ENCODE assay signal across 24 cellular contexts in the genomic region with DNA sequence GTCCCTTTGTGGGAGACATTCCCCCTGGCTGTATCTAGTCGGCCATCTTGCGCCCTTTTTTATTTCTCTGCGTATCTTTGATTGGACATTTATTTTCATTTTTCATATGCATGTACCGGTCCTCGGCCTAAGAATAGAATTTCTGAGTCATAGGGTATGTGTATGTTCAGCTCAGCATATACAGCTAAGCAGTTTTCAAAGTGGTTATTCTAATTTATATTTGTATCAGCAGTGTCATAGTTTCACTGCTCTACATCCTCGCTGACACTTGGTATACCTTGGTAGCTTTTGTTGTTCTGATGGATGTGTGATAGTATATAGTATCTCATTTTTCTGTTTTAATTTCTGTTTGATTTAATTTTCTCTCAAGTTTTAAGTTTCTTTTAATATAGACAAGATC. TPM values are rescaled to one million over a fixed set of nuclear protein-coding genes. Genes with fewer than 3 reads are reported as not detected.
DNase-seq lines count a peak whose midpoint lies in the region; ATAC-seq and TF ChIP-seq lines count a peak whose summit lies in the region.
"Had no signal": no experiment of that assay in that cellular context is flagged by ENCODE, and none has a peak within 500 bp of the region (broad histone marks: within the 10 kb centered on the region; RNA-seq: fewer than 3 reads in every experiment).

No MANE protein-coding gene starts in this region.

- peak; percentile 52 for ATAC-seq in stimulated activated naive CD8-positive, alpha-beta T cell treated with anti-CD3 and anti-CD28 coated beads, Interleukin-15, Interleukin-2, amounts not matched to agents 100 U/mL and 50 U/mL, for 24 hours
- no peak for ATAC-seq in stimulated activated naive CD8-positive, alpha-beta T cell treated with anti-CD3 and anti-CD28 coated beads, Interleukin-15, amount 100 ng/mL, for 72 hours
- ATAC-seq: GM23338 had no signal

- no peak overlapping the region for H3K9ac ChIP-seq in Karpas-422 (ENCODE audit: low read length)

- no peaks in the 10 kb centered on the region for H3K36me3 ChIP-seq in Karpas-422 (ENCODE audit: insufficient read depth, low read length)
- H3K36me3 ChIP-seq: BE2C had no signal

- intact Hi-C loops in dorsolateral prefrontal cortex (cut with DNase I) = no loop called here

- H3K27me3 ChIP-seq in Karpas-422 (ENCODE audit: low read length) (no peaks in the 10 kb centered on the region), dorsolateral prefrontal cortex (peaks cover 0 to 41% (median 3%) of the 10 kb centered on the region in 45 donors)
- H3K27me3 ChIP-seq: BE2C had no signal

- H4K20me1 ChIP-seq in Karpas-422 (ENCODE audit: insufficient read depth, low read depth, low read length) = no peaks in the 10 kb centered on the region

- H3K9me2 ChIP-seq in Karpas-422 (replicated peaks; ENCODE audit: insufficient read depth, low read length) = no peaks in the 10 kb centered on the region

- no peaks in the 10 kb centered on the region for H3K27me3 Mint-ChIP-seq in stimulated activated naive CD8-positive, alpha-beta T cell treated with anti-CD3 and anti-CD28 coated beads, Interleukin-15, amount 100 ng/mL, for 72 hours

- no peaks in the 10 kb centered on the region for H3K9me3 Mint-ChIP-seq in stimulated activated naive CD8-positive, alpha-beta T cell treated with anti-CD3 and anti-CD28 coated beads, Interleukin-15, amount 100 ng/mL, for 72 hours
- H3K9me3 Mint-ChIP-seq: GM23338 had no signal

- no peak overlapping the region for H3K4me3 ChIP-seq in Karpas-422 (ENCODE audit: low read length)
- H3K4me3 ChIP-seq in dorsolateral prefrontal cortex = no peak overlapping the region
- H3K4me3 ChIP-seq: GM23338 had no signal

- H2AFZ ChIP-seq in Karpas-422 (ENCODE audit: low read length) = no peak overlapping the region
- H2AFZ ChIP-seq: GM23338 had no signal

- TF ChIP-seq CTCF in dorsolateral prefrontal cortex (IDR thresholded peaks at IDR 0.05 in 54 of 56, conservative IDR thresholded peaks at IDR 0.05 in 2 of 56; ENCODE audit: low read depth in 1 of 56, partially characterized antibody in 56 of 56) = no peak

- H3K4me1 Mint-ChIP-seq in stimulated activated naive CD8-positive, alpha-beta T cell treated with anti-CD3 and anti-CD28 coated beads, Interleukin-15, amount 100 ng/mL, for 72 hours = peaks cover 4% of the 10 kb centered on the region

- H3K79me2 ChIP-seq in Karpas-422 (ENCODE audit: low read length) = peaks cover 16% of the 10 kb centered on the region

- peak overlapping the region; percentile 53 for H3K4me2 ChIP-seq in Karpas-422 (ENCODE audit: low read depth, low read length, poor library complexity, severe bottlenecking)
- H3K4me2 ChIP-seq: GM23338 had no signal

- no peak for DNase-seq in stimulated activated naive CD8-positive, alpha-beta T cell treated with anti-CD3 and anti-CD28 coated beads, Interleukin-15, Interleukin-2, amounts not matched to agents 100 U/mL and 50 U/mL, for 24 hours
- DNase-seq in stimulated activated naive CD8-positive, alpha-beta T cell treated with anti-CD3 and anti-CD28 coated beads, Interleukin-15, amount 100 ng/mL, for 72 hours = no peak
- DNase-seq in Karpas-422 (no peak), dorsolateral prefrontal cortex (no peak), GM19238 (ENCODE audit: insufficient read length, low spot score) (no peak), HPDE6-E6E7 (ENCODE audit: extremely low spot score) (no peak), midbrain (lab: John Stamatoyannopoulos, UW) (no peak)
- DNase-seq: BE2C, Calu3, DMS153, DND-41, H9, NCI-H1092, NCI-H1417 treated with DMSO at 0.1 percent for 48 hours, NCI-H1694 treated with DMSO at 0.1 percent for 48 hours, NCI-H2081, NCI-H226, NCI-H510A, NCI-H69, Right ventricle myocardium superior, RPMI8226 had no signal

- no peaks in the 10 kb centered on the region for H3K9me3 ChIP-seq in Karpas-422 (ENCODE audit: low read length)
- H3K9me3 ChIP-seq: BE2C had no signal

- no peak overlapping the region for H3K4me3 Mint-ChIP-seq in stimulated activated naive CD8-positive, alpha-beta T cell treated with anti-CD3 and anti-CD28 coated beads, Interleukin-15, amount 100 ng/mL, for 72 hours
- H3K4me3 Mint-ChIP-seq: CD14-positive monocyte, GM23338, H9 had no signal

- H3K27ac Mint-ChIP-seq in stimulated activated naive CD8-positive, alpha-beta T cell treated with anti-CD3 and anti-CD28 coated beads, Interleukin-15, amount 100 ng/mL, for 72 hours = peak overlapping the region in 1 of 2 donors; percentile 34
- H3K27ac Mint-ChIP-seq: GM23338, H9 had no signal

- peaks cover 23% of the 10 kb centered on the region for H3K4me1 ChIP-seq in Karpas-422 (ENCODE audit: low read length)
- H3K4me1 ChIP-seq: BE2C had no signal

- H3K27ac ChIP-seq in Karpas-422 (ENCODE audit: low read length) (peak overlapping the region; percentile 43), dorsolateral prefrontal cortex (peak overlapping the region in 32 of 59 donors; percentile 10 to 82 (median 52)), temporal lobe (ENCODE audit: low read depth, low read length) (peak overlapping the region; percentile 25)

RNA-seq across cellular contexts. Expression of a gene that starts 38.7 kb away (rescaled TPM):
- not detected in 2 replicates for total RNA-seq in Karpas-422 (2014; rRNA removed; shearing (Covaris generic); ENCODE audit: low replicate concordance)
- total RNA-seq in dorsolateral prefrontal cortex = 100 to 1,000 TPM; 147 to 505 (median 357) TPM
- total RNA-seq in temporal lobe = 182 TPM

RNA-seq across cellular contexts. Expression of a gene that starts 58.8 kb away (rescaled TPM):
- 13.2 and 18.8 TPM in 2 replicates for total RNA-seq in Karpas-422 (2014; rRNA removed; shearing (Covaris generic); ENCODE audit: low replicate concordance)
- total RNA-seq in dorsolateral prefrontal cortex (10 to 100 TPM; 15.2 to 59.2 (median 25.5) TPM), temporal lobe (30.7 TPM)

Comparison
In these comparisons a context has a peak if more than half of its experiments do, and no peak if none do; other contexts are left out.
1. RNA of a gene that starts 38.7 kb away (total RNA-seq): 147 to 505 TPM in dorsolateral prefrontal cortex and 182 TPM in temporal lobe (single experiment); not detected in Karpas-422; every median in the first group is over 100 times any median in the second.
2. Peak in every context shown above with its lines, with median percentiles within 50 percentile points of each other: H3K27ac ChIP-seq.